In the genomic region with DNA sequence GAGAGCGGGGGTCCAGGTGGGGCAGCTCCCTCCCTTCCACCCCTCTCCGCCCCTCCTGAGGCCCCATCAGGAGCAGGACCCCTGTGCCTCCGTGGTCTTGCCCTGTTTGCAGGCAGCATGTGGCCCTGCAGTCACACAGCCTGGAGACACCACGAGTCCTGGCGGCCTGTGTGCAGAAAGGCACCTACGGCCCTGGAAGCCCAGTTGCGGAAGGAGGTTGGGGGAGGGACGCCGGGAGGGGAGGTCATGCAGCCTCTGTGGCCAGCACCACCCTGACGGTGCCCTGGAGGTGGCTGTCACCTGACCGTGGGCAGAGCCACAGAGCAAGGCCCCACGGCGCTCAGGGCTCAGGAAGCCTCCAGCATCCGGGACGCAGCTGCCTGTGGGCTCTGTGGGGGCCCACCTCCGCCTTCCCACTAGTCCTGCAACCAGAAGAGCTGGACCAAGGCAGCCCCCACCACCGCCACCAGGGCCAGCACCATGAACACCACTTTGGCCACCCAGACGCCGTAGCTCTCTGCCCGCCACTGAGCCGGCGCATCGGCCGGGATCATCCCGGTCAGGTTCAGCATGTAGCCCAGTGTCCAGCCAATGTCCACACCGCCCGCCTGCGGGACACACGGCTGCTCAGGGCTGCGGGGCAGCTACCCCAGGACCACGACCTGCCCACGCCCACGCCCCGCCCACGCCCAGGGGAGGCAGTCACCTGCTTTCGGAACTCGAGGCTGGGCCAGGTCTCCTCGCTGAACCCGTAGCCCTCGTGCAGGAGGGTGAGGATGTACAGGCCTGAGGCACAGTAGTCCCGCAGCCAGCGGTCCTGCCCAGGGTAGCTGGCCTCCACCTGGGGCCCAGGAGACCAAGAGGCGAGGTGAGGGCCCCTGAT, we compare ENCODE assay signal across 17 cellular contexts. TPM values are rescaled to one million over a fixed set of nuclear protein-coding genes. Genes with fewer than 3 reads are reported as not detected.
DNase-seq lines count a peak whose midpoint lies in the region; ATAC-seq and TF ChIP-seq lines count a peak whose summit lies in the region.
"Had no signal": no experiment of that assay in that cellular context is flagged by ENCODE, and none has a peak within 500 bp of the region (broad histone marks: within the 10 kb centered on the region; RNA-seq: fewer than 3 reads in every experiment).

No MANE protein-coding gene starts in this region.

- CTCF ChIA-PET in HEK293 (lab: Yijun Ruan, JAX) = interaction anchor here (0.6 to 1.2 kb wide), 3 partner anchors 9 to 348 kb away, joined by 3 to 4 read pairs (median 4); no protein-coding TSS in a partner anchor

- H3K36me3 ChIP-seq in HEK293 (ENCODE audit: control insufficient read depth in 2 of 2, insufficient read depth in 1 of 2, low read length in 2 of 2) = no peaks in the 10 kb centered on the region
- H3K36me3 ChIP-seq in left ventricle myocardium inferior = no peaks in the 10 kb centered on the region
- H3K36me3 ChIP-seq: gastrocnemius medialis, transverse colon had no signal

- no peak for ATAC-seq in GM21576 (IDR thresholded peaks at IDR 0.05; ENCODE audit: unreplicated experiment)
- ATAC-seq: activated T-cell treated with anti-CD3 and anti-CD28 coated beads, Interleukin-2, amount 50 U/mL, for 72 hours; naive thymus-derived CD8-positive, alpha-beta T cell; T-cell had no signal

- H3K4me1 ChIP-seq in HEK293 (ENCODE audit: control insufficient read depth, insufficient read depth, low read length) (no peaks in the 10 kb centered on the region), left ventricle myocardium inferior (peaks cover 9% of the 10 kb centered on the region)

- H3K9me3 ChIP-seq in HEK293 (ENCODE audit: control insufficient read depth, insufficient read depth, low read depth, low read length) (no peaks in the 10 kb centered on the region), left ventricle myocardium inferior (replicated peaks) (no peaks in the 10 kb centered on the region)
- H3K9me3 ChIP-seq: gastrocnemius medialis, transverse colon had no signal

- DNase-seq in left ventricle myocardium inferior = peak; percentile 9
- peak; percentile 78 for DNase-seq in posterior vena cava (ENCODE audit: low spot score)
- DNase-seq in AG08396 (ENCODE audit: low spot score) = no peak
- DNase-seq in kidney glomerular epithelial cell (lab: John Stamatoyannopoulos, UW) = no peak
- DNase-seq: activated CD4-positive, alpha-beta T cell treated with anti-CD3 and anti-CD28 coated beads, Interleukin-2, amount 50 U/mL, for 4 hours; activated T-cell treated with anti-CD3 and anti-CD28 coated beads, Interleukin-2, amount 50 U/mL, for 72 hours; dermis blood vessel endothelial cell; gastrocnemius medialis; NCI-H1930; stimulated activated naive CD4-positive, alpha-beta T cell; T-cell; transverse colon had no signal

- H3K4me3 ChIP-seq in HEK293 (ENCODE audit: low read depth, low read length) (no peak overlapping the region), left ventricle myocardium inferior (no peak overlapping the region)
- H3K4me3 ChIP-seq: gastrocnemius medialis had no signal

- peaks cover 12% of the 10 kb centered on the region for H3K27me3 ChIP-seq in left ventricle myocardium inferior (ENCODE audit: low read depth)

- intact Hi-C loops in left ventricle myocardium inferior (cut with micrococcal nuclease) = no loop called here
- intact Hi-C loops in posterior vena cava (cut with DNase I) = no loop called here

- no peak overlapping the region for H3K27ac ChIP-seq in HEK293 (ENCODE audit: extremely low read depth, low read depth, low read length)
- no peak overlapping the region for H3K27ac ChIP-seq in left ventricle myocardium inferior (replicated peaks)
- H3K27ac ChIP-seq: gastrocnemius medialis had no signal

- POLR2A ChIA-PET in HEK293 (lab: Yijun Ruan, JAX) = interaction anchor here (0.7 to 1.2 kb wide), 2 partner anchors 23 to 39 kb away, joined by 3 read pairs; no protein-coding TSS in a partner anchor

- no peak for TF ChIP-seq CTCF in HEK293 (tag by site-specific recombination; IDR thresholded peaks at IDR 0.05)
- no peak for TF ChIP-seq CTCF in left ventricle myocardium inferior (IDR thresholded peaks at IDR 0.05; ENCODE audit: borderline replicate concordance)

TF ChIP-seq in HEK293, 187 proteins besides CTCF, POLR2A, EP300 and RAD21 (continues in another document):
- TF ChIP-seq KLF8 (tag by site-specific recombination; IDR thresholded peaks at IDR 0.05) = peak; percentile 81; the same call in 1 of the 2 replicates
- TF ChIP-seq ZFP69B (tag by site-specific recombination; IDR thresholded peaks at IDR 0.05) = peak; percentile 49; the same call in 1 of the 2 replicates
- TF ChIP-seq ZNF777 (tag by site-specific recombination; IDR thresholded peaks at IDR 0.05; ENCODE audit: borderline replicate concordance) = no peak
- TF ChIP-seq, protein P1, sequence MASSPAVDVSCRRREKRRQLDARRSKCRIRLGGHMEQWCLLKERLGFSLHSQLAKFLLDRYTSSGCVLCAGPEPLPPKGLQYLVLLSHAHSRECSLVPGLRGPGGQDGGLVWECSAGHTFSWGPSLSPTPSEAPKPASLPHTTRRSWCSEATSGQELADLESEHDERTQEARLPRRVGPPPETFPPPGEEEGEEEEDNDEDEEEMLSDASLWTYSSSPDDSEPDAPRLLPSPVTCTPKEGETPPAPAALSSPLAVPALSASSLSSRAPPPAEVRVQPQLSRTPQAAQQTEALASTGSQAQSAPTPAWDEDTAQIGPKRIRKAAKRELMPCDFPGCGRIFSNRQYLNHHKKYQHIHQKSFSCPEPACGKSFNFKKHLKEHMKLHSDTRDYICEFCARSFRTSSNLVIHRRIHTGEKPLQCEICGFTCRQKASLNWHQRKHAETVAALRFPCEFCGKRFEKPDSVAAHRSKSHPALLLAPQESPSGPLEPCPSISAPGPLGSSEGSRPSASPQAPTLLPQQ (tag by site-specific recombination; IDR thresholded peaks at IDR 0.05) = no peak
- TF ChIP-seq ZNF701 (tag by site-specific recombination; IDR thresholded peaks at IDR 0.05) = no peak
- TF ChIP-seq ZNF549 (tag by site-specific recombination; IDR thresholded peaks at IDR 0.05) = no peak
- TF ChIP-seq EGR2 (tag by site-specific recombination; IDR thresholded peaks at IDR 0.05; ENCODE audit: low read depth) = peak; percentile 62
- TF ChIP-seq ZNF571 (tag by site-specific recombination; IDR thresholded peaks at IDR 0.05) = no peak
- TF ChIP-seq ZNF350 (tag by site-specific recombination; IDR thresholded peaks at IDR 0.05) = no peak
- TF ChIP-seq GFI1B (tag by site-specific recombination; IDR thresholded peaks at IDR 0.05) = no peak
- TF ChIP-seq ZNF501 (tag by site-specific recombination; IDR thresholded peaks at IDR 0.05) = no peak
- no peak for TF ChIP-seq ZIC2 (tag by site-specific recombination; IDR thresholded peaks at IDR 0.05)
- TF ChIP-seq SP3 (tag by site-specific recombination; IDR thresholded peaks at IDR 0.05) = no peak
- no peak for TF ChIP-seq ZNF837 (tag by site-specific recombination; IDR thresholded peaks at IDR 0.05)
- peak; percentile 32; the same call in 1 of the 2 replicates for TF ChIP-seq GLIS2 (tag by site-specific recombination; IDR thresholded peaks at IDR 0.05)
- no peak for TF ChIP-seq ZNF184 (tag by site-specific recombination; IDR thresholded peaks at IDR 0.05)
- no peak for TF ChIP-seq ZBTB21 (tag by site-specific recombination; IDR thresholded peaks at IDR 0.05)
- TF ChIP-seq ZNF521 (tag by site-specific recombination; IDR thresholded peaks at IDR 0.05) = no peak
- TF ChIP-seq KLF1 (tag by site-specific recombination; IDR thresholded peaks at IDR 0.05) = peak; percentile 51; the same call in 1 of the 2 replicates
- no peak for TF ChIP-seq ZNF596 (tag by site-specific recombination; IDR thresholded peaks at IDR 0.05)
- TF ChIP-seq ZFP3 (tag by site-specific recombination; IDR thresholded peaks at IDR 0.05; ENCODE audit: low read depth) = no peak
- TF ChIP-seq ZNF394 (tag by site-specific recombination; IDR thresholded peaks at IDR 0.05; ENCODE audit: borderline replicate concordance) = no peak
- TF ChIP-seq ZNF24 (tag by site-specific recombination; IDR thresholded peaks at IDR 0.05) = no peak
- no peak for TF ChIP-seq ZNF146 (tag by site-specific recombination; IDR thresholded peaks at IDR 0.05)
- TF ChIP-seq ZNF791 (tag by site-specific recombination; IDR thresholded peaks at IDR 0.05) = no peak
- TF ChIP-seq ZBTB8A (tag by site-specific recombination; IDR thresholded peaks at IDR 0.05) = no peak
- no peak for TF ChIP-seq ZNF174 (tag by site-specific recombination; IDR thresholded peaks at IDR 0.05)
- TF ChIP-seq ZBTB1 (tag by site-specific recombination; IDR thresholded peaks at IDR 0.05) = no peak
- TF ChIP-seq, protein P2, sequence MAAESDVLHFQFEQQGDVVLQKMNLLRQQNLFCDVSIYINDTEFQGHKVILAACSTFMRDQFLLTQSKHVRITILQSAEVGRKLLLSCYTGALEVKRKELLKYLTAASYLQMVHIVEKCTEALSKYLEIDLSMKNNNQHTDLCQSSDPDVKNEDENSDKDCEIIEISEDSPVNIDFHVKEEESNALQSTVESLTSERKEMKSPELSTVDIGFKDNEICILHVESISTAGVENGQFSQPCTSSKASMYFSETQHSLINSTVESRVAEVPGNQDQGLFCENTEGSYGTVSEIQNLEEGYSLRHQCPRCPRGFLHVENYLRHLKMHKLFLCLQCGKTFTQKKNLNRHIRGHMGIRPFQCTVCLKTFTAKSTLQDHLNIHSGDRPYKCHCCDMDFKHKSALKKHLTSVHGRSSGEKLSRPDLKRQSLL (tag by site-specific recombination; IDR thresholded peaks at IDR 0.05) = peak; percentile 59; the same call in 1 of the 2 replicates
- TF ChIP-seq ZNF404 (tag by site-specific recombination; IDR thresholded peaks at IDR 0.05) = no peak
- TF ChIP-seq, protein P3, sequence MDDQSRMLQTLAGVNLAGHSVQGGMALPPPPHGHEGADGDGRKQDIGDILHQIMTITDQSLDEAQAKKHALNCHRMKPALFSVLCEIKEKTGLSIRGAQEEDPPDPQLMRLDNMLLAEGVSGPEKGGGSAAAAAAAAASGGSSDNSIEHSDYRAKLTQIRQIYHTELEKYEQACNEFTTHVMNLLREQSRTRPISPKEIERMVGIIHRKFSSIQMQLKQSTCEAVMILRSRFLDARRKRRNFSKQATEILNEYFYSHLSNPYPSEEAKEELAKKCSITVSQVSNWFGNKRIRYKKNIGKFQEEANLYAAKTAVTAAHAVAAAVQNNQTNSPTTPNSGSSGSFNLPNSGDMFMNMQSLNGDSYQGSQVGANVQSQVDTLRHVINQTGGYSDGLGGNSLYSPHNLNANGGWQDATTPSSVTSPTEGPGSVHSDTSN (CRISPR knock-in tag; IDR thresholded peaks at IDR 0.05) = no peak

RNA-seq across cellular contexts. Expression of a gene that starts 6.4 kb away (rescaled TPM):
- total RNA-seq in left ventricle myocardium inferior (not detected), posterior vena cava (not detected)
- total RNA-seq: activated T-cell treated with anti-CD3 and anti-CD28 coated beads, Interleukin-2, amount 50 U/mL, for 72 hours; B cell; epithelial cell of proximal tubule; naive thymus-derived CD8-positive, alpha-beta T cell; T-cell had no signal

RNA-seq across cellular contexts. Expression of a gene that starts 11.5 kb away (rescaled TPM):
- total RNA-seq in left ventricle myocardium inferior = 2.0 TPM
- total RNA-seq in posterior vena cava = 1 to 10 TPM; 2.0 to 2.7 TPM

RNA-seq across cellular contexts. Expression of a gene that starts 11.8 kb away (rescaled TPM):
- total RNA-seq in left ventricle myocardium inferior = 9.2 TPM
- total RNA-seq in posterior vena cava = 10 to 100 TPM; 13.9 to 14.6 TPM

RNA-seq across cellular contexts. Expression of a gene that starts 24.4 kb away (rescaled TPM):
- total RNA-seq in left ventricle myocardium inferior = 9.8 TPM
- total RNA-seq in posterior vena cava = 10 to 100 TPM; 47.6 to 55.5 TPM

Comparison
In these comparisons a context has a peak if more than half of its experiments do, and no peak if none do; other contexts are left out.
1. DNase-seq: peak in left ventricle myocardium inferior (single experiment) and posterior vena cava (single experiment); none in AG08396 (single experiment) and kidney glomerular epithelial cell (single experiment).